In genomic region chr6:69917834-69918233, GRCh38 we compare ENCODE assay signal across 9 cellular contexts. TPM values are rescaled to one million over a fixed set of nuclear protein-coding genes. Genes with fewer than 3 reads are reported as not detected.
DNase-seq lines count a peak whose midpoint lies in the region; ATAC-seq, FAIRE-seq and TF ChIP-seq lines count a peak whose summit lies in the region.
"Had no signal": no experiment of that assay in that cellular context is flagged by ENCODE, and none has a peak within 500 bp of the region (broad histone marks: within the 10 kb centered on the region; RNA-seq: fewer than 3 reads in every experiment).

No MANE protein-coding gene starts in this region.

- no peak for FAIRE-seq in D721Med (lab: Jason Lieb, UNC)

- H3K4me3 ChIP-seq in SJCRH30 (no peak overlapping the region), coronary artery (no peak overlapping the region)

- no peaks in the 10 kb centered on the region for H3K36me3 ChIP-seq in SJCRH30

- TF ChIP-seq CTCF in D721Med (IDR thresholded peaks at IDR 0.05; ENCODE audit: insufficient read depth, missing control alignments) (no peak), coronary artery (IDR thresholded peaks at IDR 0.05) (no peak)

- no peaks in the 10 kb centered on the region for H3K27me3 ChIP-seq in SJCRH30

- H3K27ac ChIP-seq in SJCRH30 (peak overlapping the region; percentile 37), coronary artery (no peak overlapping the region)
- H3K27ac ChIP-seq: HL-60 had no signal

- 0 out of 2 replicates have a peak, but pooled peaks cover 2% of the 10 kb centered on the region for H3K9me3 ChIP-seq in SJCRH30 (replicated peaks)

- DNase-seq in SJCRH30, result peak; percentile 65 to 79
- DNase-seq in myocyte (ENCODE audit: low read depth), result peak; percentile 70
- no peak for DNase-seq in D721Med (ENCODE audit: insufficient read length, low spot score)
- no peak for DNase-seq in NCI-H1048 (lab: John Stamatoyannopoulos, UW)
- DNase-seq in DMS114 treated with DMSO at 0.1 percent for 48 hours (lab: John Stamatoyannopoulos, UW; ENCODE audit: unreplicated experiment), result no peak
- DNase-seq in coronary artery (ENCODE audit: low spot score), result no peak

- peaks cover 30% of the 10 kb centered on the region for H3K4me1 ChIP-seq in SJCRH30

- ATAC-seq in GM18517 (IDR thresholded peaks at IDR 0.05; ENCODE audit: unreplicated experiment) (peak; percentile 43), HG02623 (IDR thresholded peaks at IDR 0.05; ENCODE audit: unreplicated experiment) (peak; percentile 79)

RNA-seq across cellular contexts. Expression of gene COL19A1, which starts 51.5 kb away (rescaled TPM):
- total RNA-seq in SJCRH30 (2014; rRNA removed; shearing (Covaris generic)), result 6.1 and 7.3 TPM in 2 replicates
- 38.8 and 101 TPM in 2 replicates for total RNA-seq in myocyte
- 10.4 TPM for polyA plus RNA-seq in myocyte (2012)

Comparison
In these comparisons a context has a peak if more than half of its experiments do, and no peak if none do; other contexts are left out.
1. DNase-seq: peak in SJCRH30 (2 of 2) and myocyte (single experiment); none in D721Med (single experiment), NCI-H1048 (single experiment), DMS114 treated with DMSO at 0.1 percent for 48 hours (single experiment) and coronary artery (single experiment).